14 cellular contexts compared by ENCODE assay signal in genomic region chr7:116510795-116511194, GRCh38. TPM values are rescaled to one million over a fixed set of nuclear protein-coding genes. Genes with fewer than 3 reads are reported as not detected.
DNase-seq lines count a peak whose midpoint lies in the region; ATAC-seq and TF ChIP-seq lines count a peak whose summit lies in the region.
"Had no signal": no experiment of that assay in that cellular context is flagged by ENCODE, and none has a peak within 500 bp of the region (broad histone marks: within the 10 kb centered on the region; RNA-seq: fewer than 3 reads in every experiment).

No MANE protein-coding gene starts in this region.

- H3K4me3 Mint-ChIP-seq in CD4-positive, alpha-beta memory T cell, result peak overlapping the region in 5 of 8 donors; percentile 13 to 54 (median 38)

- in situ Hi-C loops in gastrocnemius medialis (cut with MboI; ENCODE audit: low sequenced_read_pairs in 4 of 4), result no loop called here

- H3K4me1 ChIP-seq in CD4-positive, alpha-beta memory T cell (ENCODE audit: insufficient read depth, low read length), result peaks cover 15% of the 10 kb centered on the region
- peaks cover 34% of the 10 kb centered on the region for H3K4me1 ChIP-seq in PC-3 (ENCODE audit: insufficient read depth, low read length)
- peaks cover 4 to 23% (median 7%) of the 10 kb centered on the region in 3 donors for H3K4me1 ChIP-seq in esophagus squamous epithelium
- no peaks in the 10 kb centered on the region for H3K4me1 ChIP-seq in gastrocnemius medialis

- H3K9ac ChIP-seq in PC-3 (ENCODE audit: low read length), result no peak overlapping the region

- TF ChIP-seq CTCF in PC-3 (conservative IDR thresholded peaks at IDR 0.05; ENCODE audit: low read depth, low read length) (no peak), esophagus squamous epithelium (IDR thresholded peaks at IDR 0.05) (no peak), gastrocnemius medialis (IDR thresholded peaks at IDR 0.05 in 4 of 5, conservative IDR thresholded peaks at IDR 0.05 in 1 of 5) (no peak)

- no peak for DNase-seq in CD4-positive, alpha-beta memory T cell
- no peak for DNase-seq in PC-3
- DNase-seq in esophagus squamous epithelium (lab: John Stamatoyannopoulos, UW), result no peak
- no peak for DNase-seq in gastrocnemius medialis
- no peak for DNase-seq in DMS 273 treated with DMSO at 0.1 percent for 48 hours (lab: John Stamatoyannopoulos, UW)
- DNase-seq in stimulated activated naive CD4-positive, alpha-beta T cell treated with Interleukin-2 at 50 U/mL for 16 hours (lab: John Stamatoyannopoulos, UW), result no peak
- DNase-seq: activated naive CD4-positive, alpha-beta T cell treated with Interleukin-2 at 50 U/mL for 16 hours; H7; KBM-7; kidney; stimulated activated CD4-positive, alpha-beta T cell treated with anti-CD3 and anti-CD28 coated beads, Interleukin-4, amount 100 ng/mL, for 24 hours had no signal

- H3K79me2 ChIP-seq in PC-3 (ENCODE audit: low read length), result peaks cover 8% of the 10 kb centered on the region; the same call in 1 of the 2 replicates

- H3K4me2 ChIP-seq in PC-3 (ENCODE audit: low read length), result peak overlapping the region; percentile 81; the same call in 1 of the 2 replicates

- peaks cover 6 to 10% of the 10 kb centered on the region in 2 donors for H3K27me3 Mint-ChIP-seq in CD4-positive, alpha-beta memory T cell

- H3K9me3 Mint-ChIP-seq in CD4-positive, alpha-beta memory T cell, result no peaks in the 10 kb centered on the region

- intact Hi-C loops in CD4-positive, alpha-beta memory T cell (cut with micrococcal nuclease), result loop anchor here (2.0 kb wide), 1 partner anchor 16 kb away; no protein-coding TSS in a partner anchor
- intact Hi-C loops in PC-3 (cut with micrococcal nuclease), result no loop called here
- intact Hi-C loops in esophagus squamous epithelium (cut with DNase I), result no loop called here
- intact Hi-C loops in gastrocnemius medialis (cut with DNase I; ENCODE audit: low total_unique reads), result no loop called here

- peaks cover 16% of the 10 kb centered on the region for H3F3A ChIP-seq in PC-3 (ENCODE audit: low read length, unreplicated experiment)

- TF ChIP-seq POLR2A in esophagus squamous epithelium (IDR thresholded peaks at IDR 0.05) (no peak), gastrocnemius medialis (IDR thresholded peaks at IDR 0.05) (no peak)

- H3K27ac Mint-ChIP-seq in CD4-positive, alpha-beta memory T cell, result no peak overlapping the region

- POLR2A ChIA-PET in CD4-positive, alpha-beta memory T cell (lab: Charles Lee; ENCODE audit: partially characterized antibody), result no interaction called here
- POLR2A ChIA-PET in PC-3 (lab: Charles Lee; ENCODE audit: unreplicated experiment), result no interaction called here

- H3K27ac ChIP-seq in CD4-positive, alpha-beta memory T cell (ENCODE audit: low read depth, low read length), result no peak overlapping the region
- H3K27ac ChIP-seq in PC-3 (ENCODE audit: low read length) (peak overlapping the region; percentile 79), esophagus squamous epithelium (peak overlapping the region; percentile 67 to 87 (median 84)), gastrocnemius medialis (peak overlapping the region; percentile 63 to 75 (median 71))

- no peaks in the 10 kb centered on the region for H3K9me2 ChIP-seq in PC-3 (replicated peaks; ENCODE audit: low read length)

- peaks cover 13 to 18% (median 17%) of the 10 kb centered on the region in 4 donors for H3K4me1 Mint-ChIP-seq in CD4-positive, alpha-beta memory T cell

- H3K4me3 ChIP-seq in CD4-positive, alpha-beta memory T cell (ENCODE audit: low read length in 2 of 2), result no peak overlapping the region
- H3K4me3 ChIP-seq in PC-3 (ENCODE audit: low read length) (no peak overlapping the region), esophagus squamous epithelium (no peak overlapping the region), gastrocnemius medialis (no peak overlapping the region)

- no peaks in the 10 kb centered on the region for H3K9me3 ChIP-seq in CD4-positive, alpha-beta memory T cell (ENCODE audit: control insufficient read depth in 1 of 2, low read length in 2 of 2)
- H3K9me3 ChIP-seq in PC-3 (ENCODE audit: low read length) (no peaks in the 10 kb centered on the region), esophagus squamous epithelium (no peaks in the 10 kb centered on the region), gastrocnemius medialis (no peaks in the 10 kb centered on the region)

- no TSS peak for BruUV-seq in PC-3 (replicated peaks; lab: Mats Ljungman, UMichigan)

- no peaks in the 10 kb centered on the region for H3K36me3 ChIP-seq in CD4-positive, alpha-beta memory T cell (ENCODE audit: insufficient read depth, low read length)
- peaks cover 27% of the 10 kb centered on the region for H3K36me3 ChIP-seq in PC-3 (ENCODE audit: low read depth, low read length)
- peaks cover 0 to 31% (median 0%) of the 10 kb centered on the region in 3 donors for H3K36me3 ChIP-seq in esophagus squamous epithelium
- no peaks in the 10 kb centered on the region for H3K36me3 ChIP-seq in gastrocnemius medialis

- no peaks in the 10 kb centered on the region for H4K20me1 ChIP-seq in PC-3 (ENCODE audit: low read length)

- no peak overlapping the region for H2AFZ ChIP-seq in PC-3 (ENCODE audit: low read length)

- H3K36me3 Mint-ChIP-seq in CD4-positive, alpha-beta memory T cell, result peaks cover 0 to 2% of the 10 kb centered on the region in 2 donors

- no peaks in the 10 kb centered on the region for H3K27me3 ChIP-seq in CD4-positive, alpha-beta memory T cell (ENCODE audit: insufficient read depth, low read length)
- H3K27me3 ChIP-seq in PC-3 (ENCODE audit: low read length) (no peaks in the 10 kb centered on the region), esophagus squamous epithelium (no peaks in the 10 kb centered on the region), gastrocnemius medialis (no peaks in the 10 kb centered on the region)

- ATAC-seq in PC-3 (no peak), gastrocnemius medialis (no peak), HG03439 (IDR thresholded peaks at IDR 0.05; ENCODE audit: unreplicated experiment) (no peak), GM18870 (IDR thresholded peaks at IDR 0.05; ENCODE audit: unreplicated experiment) (no peak)

- CTCF ChIA-PET in CD4-positive, alpha-beta memory T cell (lab: Charles Lee; ENCODE audit: partially characterized antibody), result interaction anchor here (0.8 to 2.1 kb wide), 3 partner anchors 15 to 330 kb away, joined by 3 to 9 read pairs (median 5); no protein-coding TSS in a partner anchor
- CTCF ChIA-PET in PC-3 (lab: Charles Lee), result interaction anchor here (0.6 to 1.8 kb wide), 2 partner anchors 16 to 72 kb away, joined by 3 to 9 read pairs; no protein-coding TSS in a partner anchor

RNA-seq across cellular contexts. Expression of gene CAV2, which starts 11.3 kb away (rescaled TPM):
- total RNA-seq in CD4-positive, alpha-beta memory T cell, result under 1 TPM in 1 of 2 experiments, not detected in 1; 0.19 TPM
- polyA plus RNA-seq in CD4-positive, alpha-beta memory T cell, result not detected
- total RNA-seq in PC-3 (2014; rRNA removed) (76.6 and 84.4 TPM in 2 replicates), esophagus squamous epithelium (10 to 100 TPM; 31.8 to 85.3 (median 73.4) TPM), gastrocnemius medialis (10 to 100 TPM; 12.7 to 26.2 (median 14.9) TPM)
- total RNA-seq: T-helper 1 cell treated with Interleukin-12 subunit alpha and Interleukin-12 subunit beta and Interleukin-4 antibody, amounts not matched to agents 30 ng/mL and 1 ng/mL, for 36 hours had no signal

RNA-seq across cellular contexts. Expression of gene CAV1, which starts 14.0 kb away (rescaled TPM):
- not detected for total RNA-seq in CD4-positive, alpha-beta memory T cell
- not detected for polyA plus RNA-seq in CD4-positive, alpha-beta memory T cell
- total RNA-seq in PC-3 (2014; rRNA removed) (284 and 296 TPM in 2 replicates), esophagus squamous epithelium (100 to 1,000 TPM in 2 of 4 donors, 10 to 100 TPM in 2; 21.7 to 171 (median 86.8) TPM), gastrocnemius medialis (10 to 100 TPM; 64.7 to 87.8 (median 71.2) TPM)

Comparison
In these comparisons a context has a peak if more than half of its experiments do, and no peak if none do; other contexts are left out.
1. RNA of gene CAV2, which starts 11.3 kb away (total RNA-seq): 31.8 to 85.3 TPM in esophagus squamous epithelium, 76.6 to 84.4 TPM in PC-3 and 12.7 to 26.2 TPM in gastrocnemius medialis; 0.19 TPM in CD4-positive, alpha-beta memory T cell; every median in the first group is over 10 times any median in the second.
2. RNA of gene CAV1, which starts 14.0 kb away (total RNA-seq): 284 to 296 TPM in PC-3, 21.7 to 171 TPM in esophagus squamous epithelium and 64.7 to 87.8 TPM in gastrocnemius medialis; not detected in CD4-positive, alpha-beta memory T cell; every median in the first group is over 10 times any median in the second.